ENCODE assay signal across 9 cellular contexts in the genomic region with DNA sequence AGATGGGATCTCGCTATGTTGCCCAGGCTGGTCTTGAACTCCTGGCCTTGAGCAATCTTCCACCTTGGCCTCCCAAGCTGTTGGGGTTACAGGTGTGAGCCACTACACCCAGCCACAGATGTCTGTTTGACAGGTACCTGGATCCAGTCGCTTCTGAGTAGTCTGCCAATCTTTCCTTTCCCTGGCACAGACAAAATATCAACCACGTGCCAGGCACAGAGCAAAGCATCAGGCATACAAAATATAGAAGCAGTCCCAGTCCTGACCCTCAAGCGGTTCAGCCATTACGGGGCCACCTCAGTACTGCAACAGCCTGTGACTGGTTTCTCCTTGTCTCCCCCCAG. TPM values are rescaled to one million over a fixed set of nuclear protein-coding genes. Genes with fewer than 3 reads are reported as not detected.
A peak's percentile ranks its signal among the peaks of the same experiment; 100 is the strongest.
DNase-seq lines count a peak whose midpoint lies in the region; ATAC-seq, FAIRE-seq and TF ChIP-seq lines count a peak whose summit lies in the region.
"Had no signal": no experiment of that assay in that cellular context is flagged by ENCODE, and none has a peak within 500 bp of the region (broad histone marks: within the 10 kb centered on the region; RNA-seq: fewer than 3 reads in every experiment).

No MANE protein-coding gene starts in this region.

- H3K23me2 ChIP-seq in H1 (ENCODE audit: low read depth, low read length), result peaks cover 11% of the 10 kb centered on the region

- H3K4ac ChIP-seq in H1 (replicated peaks; ENCODE audit: insufficient read length, low read depth, low read length), result no peak overlapping the region

- DNase-seq in AG04449 (ENCODE audit: low read depth, low spot score) (no peak), H1 (ENCODE audit: low read depth in 1 of 2, low spot score in 2 of 2) (no peak), foreskin fibroblast (no peak), NCI-H748 (lab: John Stamatoyannopoulos, UW; ENCODE audit: unreplicated experiment) (no peak)

- ATAC-seq in HG03175 (IDR thresholded peaks at IDR 0.05; ENCODE audit: unreplicated experiment) (no peak), GM19463 (IDR thresholded peaks at IDR 0.05; ENCODE audit: unreplicated experiment) (no peak)

- H3K79me2 ChIP-seq in H1 (ENCODE audit: control insufficient read depth in 1 of 2, insufficient read depth in 2 of 2, low read length in 2 of 2), result peaks cover 69 to 84% of the 10 kb centered on the region in 2 experiments

- no peak overlapping the region for H2BK12ac ChIP-seq in H1 (ENCODE audit: low read depth, low read length)

- TF ChIP-seq CTCF in AG04449 (IDR thresholded peaks at IDR 0.05; ENCODE audit: insufficient read depth, low read length, missing control alignments) (no peak), H1 (IDR thresholded peaks at IDR 0.05; ENCODE audit: control extremely low read depth in 1 of 3, insufficient read depth in 1 of 3, low read depth in 1 of 3, low read length in 3 of 3) (no peak), nephron (IDR thresholded peaks at IDR 0.05; ENCODE audit: unreplicated experiment in 3 of 3) (no peak), foreskin fibroblast (IDR thresholded peaks at IDR 0.05; ENCODE audit: low read depth, low read length) (no peak)

- H3K4me3 Mint-ChIP-seq in IgD-negative memory B cell (peak overlapping the region in 3 of 4 donors; percentile 70 to 97 (median 81)), nephron (peak overlapping the region; percentile 87 to 95 (median 90))

- no peak overlapping the region for H3K18ac ChIP-seq in H1 (ENCODE audit: extremely low read depth, low read length)

- no peaks in the 10 kb centered on the region for H3K9me3 ChIP-seq in H1 (ENCODE audit: insufficient read depth in 2 of 2, low read depth in 1 of 2, low read length in 1 of 2)

- no peak overlapping the region for H3K23ac ChIP-seq in H1 (ENCODE audit: insufficient read length)

- H3K4me1 Mint-ChIP-seq in IgD-negative memory B cell (peaks cover 45 to 58% (median 47%) of the 10 kb centered on the region in 3 donors), nephron (peaks cover 46% of the 10 kb centered on the region)

- H4K20me1 ChIP-seq in H1 (replicated peaks in 1 of 2; ENCODE audit: control insufficient read depth in 1 of 2, insufficient read depth in 2 of 2, low read length in 2 of 2), result peaks cover 45 to 56% of the 10 kb centered on the region in 2 experiments

- no peaks in the 10 kb centered on the region for H3K27me3 ChIP-seq in H1 (replicated peaks in 1 of 4; ENCODE audit: control insufficient read depth in 3 of 4, extremely low read depth in 1 of 4, insufficient read depth in 3 of 4, low read length in 3 of 4)

- H3K27ac ChIP-seq in H1 (ENCODE audit: low read depth, low read length), result no peak overlapping the region

- no peak overlapping the region for H3K56ac ChIP-seq in H1 (replicated peaks; ENCODE audit: insufficient read length, low read depth, low read length)

- no peak for TF ChIP-seq EP300 in H1 (IDR thresholded peaks at IDR 0.05; ENCODE audit: borderline replicate concordance in 1 of 2, low read depth in 2 of 2, low read length in 2 of 2)

- H3K4me2 ChIP-seq in H1 (ENCODE audit: insufficient read depth in 1 of 2, low read depth in 2 of 2, low read length in 2 of 2), result peak overlapping the region; percentile 31 to 77

- H2AFZ ChIP-seq in H1 (ENCODE audit: low read length), result no peak overlapping the region

- H3K36me3 ChIP-seq in H1 (ENCODE audit: control insufficient read depth in 2 of 4, insufficient read depth in 4 of 4, low read length in 3 of 4), result 0 out of 8 replicates have a peak, but pooled peaks cover 0 to 2% (median 0%) of the 10 kb centered on the region in 4 experiments

- no peak for TF ChIP-seq POLR2A in H1 (IDR thresholded peaks at IDR 0.05; ENCODE audit: control extremely low read depth in 1 of 2, low read depth in 2 of 2, low read length in 2 of 2)

- no peak overlapping the region for H2BK20ac ChIP-seq in H1 (ENCODE audit: low read length)

- peaks cover 6 to 13% (median 9%) of the 10 kb centered on the region in 4 experiments for H3K4me1 ChIP-seq in H1 (replicated peaks in 1 of 4; ENCODE audit: control insufficient read depth in 3 of 4, insufficient read depth in 4 of 4, low read length in 3 of 4)

- no peaks in the 10 kb centered on the region for H3K36me3 Mint-ChIP-seq in IgD-negative memory B cell
- H3K36me3 Mint-ChIP-seq in nephron (ENCODE audit: low read depth), result peaks cover 26% of the 10 kb centered on the region

- H3K27me3 Mint-ChIP-seq in IgD-negative memory B cell, result no peaks in the 10 kb centered on the region
- no peaks in the 10 kb centered on the region for H3K27me3 Mint-ChIP-seq in nephron (ENCODE audit: low read depth)

- peaks cover 19% of the 10 kb centered on the region for H3K79me1 ChIP-seq in H1 (ENCODE audit: low read depth, low read length)

- POLR2A ChIA-PET in AG04449 (lab: Yijun Ruan, JAX) (interaction anchor here (0.9 kb wide), 1 partner anchor 58 kb away, joined by 3 read pairs; no protein-coding TSS in a partner anchor), H1 (lab: Charles Lee; ENCODE audit: partially characterized antibody) (interaction anchor here (1.0 to 2.3 kb wide), 5 partner anchors 50 to 227 kb away, joined by 3 to 14 read pairs (median 4); partner anchors contain the start of gene TIMM44)

- H2BK120ac ChIP-seq in H1 (replicated peaks; ENCODE audit: low read depth, low read length), result no peak overlapping the region

- no peak for TF ChIP-seq RAD21 in H1 (IDR thresholded peaks at IDR 0.05 in 1 of 2, conservative IDR thresholded peaks at IDR 0.05 in 1 of 2; ENCODE audit: low read depth in 2 of 2, low read length in 2 of 2)

- no peak overlapping the region for H4K8ac ChIP-seq in H1 (ENCODE audit: extremely low read depth, insufficient read depth, low read length)

- no peak overlapping the region for H3K14ac ChIP-seq in H1 (ENCODE audit: insufficient read length)

- no peak overlapping the region for H2BK15ac ChIP-seq in H1 (ENCODE audit: low read length)

- no peak overlapping the region for H4K5ac ChIP-seq in H1 (ENCODE audit: insufficient read length, low read depth, low read length)

- no peak overlapping the region for H4K91ac ChIP-seq in H1 (replicated peaks; ENCODE audit: insufficient read length, low read length)

- H3K4me3 ChIP-seq in AG04449 (ENCODE audit: low read depth, low read length), result peak overlapping the region; percentile 3; the same call in 1 of the 2 replicates
- peak overlapping the region in 1 of 4 experiments; percentile 52; a peak in 1 of 8 replicates for H3K4me3 ChIP-seq in H1 (ENCODE audit: extremely low read depth in 1 of 4, insufficient read depth in 2 of 4, low read depth in 3 of 4, low read length in 4 of 4)
- peak overlapping the region in 1 of 2 donors; percentile 40 for H3K4me3 ChIP-seq in foreskin fibroblast (ENCODE audit: low read depth in 1 of 2, low read length in 2 of 2)

- H2AK5ac ChIP-seq in H1 (ENCODE audit: low read depth, low read length), result no peak overlapping the region

- WGBS in H1 (ENCODE audit: extremely low coverage in 1 of 2, insufficient coverage in 1 of 2, insufficient read length in 1 of 2, insufficient replicate concordance in 2 of 2, low coverage in 1 of 2, low lambda C conversion rate in 2 of 2, missing lambda C conversion rate in 1 of 2), 2 experiments, result 80% methylated on average over 5 of the region's 5 CpGs; no CpG with 5 or more reads in 1 of the 2 experiments

- H3K27ac Mint-ChIP-seq in IgD-negative memory B cell, result peak overlapping the region in 2 of 3 donors; percentile 82 to 90
- peak overlapping the region in 2 of 3 experiments; percentile 95 to 96 for H3K27ac Mint-ChIP-seq in nephron

- H3K9ac ChIP-seq in H1 (replicated peaks in 1 of 4; ENCODE audit: extremely low read depth in 1 of 4, low read depth in 3 of 4, low read length in 3 of 4), result no peak overlapping the region

- no peak for FAIRE-seq in H1 (lab: Jason Lieb, UNC)

- 0 out of 2 replicates have a peak overlapping the region, but pooled peaks have one; percentile 63 for H2BK5ac ChIP-seq in H1 (ENCODE audit: low read depth, low read length)

- CTCF ChIA-PET in AG04449 (lab: Yijun Ruan, JAX) (interaction anchor here (1.1 to 9.3 kb wide), 18 partner anchors 11 to 218 kb away, joined by 3 to 103 read pairs (median 6); partner anchors contain the start of genes SNAPC2 and TIMM44), H1 (lab: Charles Lee; ENCODE audit: partially characterized antibody) (interaction anchor here (0.6 to 3.7 kb wide), 27 partner anchors 9 to 240 kb away, joined by 3 to 24 read pairs (median 5); partner anchors contain the start of gene TIMM44)

- H3K9me3 Mint-ChIP-seq in IgD-negative memory B cell (no peaks in the 10 kb centered on the region), nephron (no peaks in the 10 kb centered on the region)

TF ChIP-seq in H1, 55 proteins besides CTCF, POLR2A, EP300 and RAD21 (continues in another document):
- no peak for TF ChIP-seq RXRA (IDR thresholded peaks at IDR 0.05; ENCODE audit: insufficient read depth, low read depth, low read length)

RNA-seq across cellular contexts. Expression of gene ELAVL1, which starts 3.8 kb away (rescaled TPM):
- polyA plus RNA-seq in IgD-negative memory B cell (49.3 TPM), H1 (2011; rRNA removed) (56.7 and 65.2 TPM in 2 replicates)
- total RNA-seq in H1 (2021; fragmentation: NEBNext Ultra II Directional; extraction: Animal tissue kit (Norgen Biotek cat#: 25700)), result 163 and 167 TPM in 2 replicates
- polyA plus RNA-seq in H1 (2011; cell fraction: cytosol; rRNA removed), result 74.2 TPM
- polyA plus RNA-seq in H1 (2011; cell fraction: nucleus; rRNA removed), result 70.1 TPM
- 111 to 115 TPM (median 113 TPM) in 4 replicates for polyA plus RNA-seq in H1 (2012, experiment 1 of 2)
- 69.3 TPM for polyA plus RNA-seq in H1 (2012, experiment 2 of 2)
- 71.2 TPM for polyA plus RNA-seq in H1 (2013, experiment 1 of 2)
- polyA plus RNA-seq in H1 (2013, experiment 2 of 2), result 73.0 TPM
- polyA minus RNA-seq in H1 (2011; rRNA and poly(A)+ RNA removed), result 85.2 and 94.8 TPM in 2 replicates
- polyA minus RNA-seq in H1 (2011; cell fraction: cytosol; rRNA and poly(A)+ RNA removed), result 70.8 TPM
- polyA minus RNA-seq in H1 (2011; cell fraction: nucleus; rRNA and poly(A)+ RNA removed), result 18.9 TPM

RNA-seq across cellular contexts. Expression of gene CCL25, which starts 50.9 kb away (rescaled TPM):
- 1.2 TPM for polyA plus RNA-seq in IgD-negative memory B cell
- not detected in 2 replicates for total RNA-seq in H1 (2021; fragmentation: NEBNext Ultra II Directional; extraction: Animal tissue kit (Norgen Biotek cat#: 25700))
- 0.46 and 0.59 TPM in 2 replicates for polyA plus RNA-seq in H1 (2011; rRNA removed)
- polyA plus RNA-seq in H1 (2011; cell fraction: cytosol; rRNA removed), result 0.31 TPM
- 0.41 TPM for polyA plus RNA-seq in H1 (2011; cell fraction: nucleus; rRNA removed)
- polyA plus RNA-seq in H1 (2012, experiment 1 of 2), result 0.52 to 1.3 TPM (median 0.64 TPM) in 4 replicates
- polyA plus RNA-seq in H1 (2012, experiment 2 of 2), result 0.59 TPM
- polyA plus RNA-seq in H1 (2013, experiment 1 of 2), result 0.53 TPM
- 0.70 TPM for polyA plus RNA-seq in H1 (2013, experiment 2 of 2)
- polyA minus RNA-seq in H1 (2011; rRNA and poly(A)+ RNA removed), result not detected in 2 replicates
- polyA minus RNA-seq in H1 (2011; cell fraction: cytosol; rRNA and poly(A)+ RNA removed), result not detected
- not detected for polyA minus RNA-seq in H1 (2011; cell fraction: nucleus; rRNA and poly(A)+ RNA removed)
- total RNA-seq: SK-MEL-5 had no signal

RNA-seq across cellular contexts. Expression of gene TIMM44, which starts 58.2 kb away (rescaled TPM):
- 16.1 TPM for polyA plus RNA-seq in IgD-negative memory B cell
- total RNA-seq in H1 (2021; fragmentation: NEBNext Ultra II Directional; extraction: Animal tissue kit (Norgen Biotek cat#: 25700)), result 123 and 131 TPM in 2 replicates
- polyA plus RNA-seq in H1 (2011; rRNA removed), result 150 and 182 TPM in 2 replicates
- 146 TPM for polyA plus RNA-seq in H1 (2011; cell fraction: cytosol; rRNA removed)
- 233 TPM for polyA plus RNA-seq in H1 (2011; cell fraction: nucleus; rRNA removed)
- polyA plus RNA-seq in H1 (2012, experiment 1 of 2), result 104 to 111 TPM (median 110 TPM) in 4 replicates
- 96.8 TPM for polyA plus RNA-seq in H1 (2012, experiment 2 of 2)
- 82.6 TPM for polyA plus RNA-seq in H1 (2013, experiment 1 of 2)
- polyA plus RNA-seq in H1 (2013, experiment 2 of 2), result 83.2 TPM
- 39.9 and 48.1 TPM in 2 replicates for polyA minus RNA-seq in H1 (2011; rRNA and poly(A)+ RNA removed)
- polyA minus RNA-seq in H1 (2011; cell fraction: cytosol; rRNA and poly(A)+ RNA removed), result 68.8 TPM
- 56.9 TPM for polyA minus RNA-seq in H1 (2011; cell fraction: nucleus; rRNA and poly(A)+ RNA removed)
